ENCODE assay signal across 28 cellular contexts in genomic region chr4:13580018-13580417, GRCh38. TPM values are rescaled to one million over a fixed set of nuclear protein-coding genes. Genes with fewer than 3 reads are reported as not detected.
"Had no signal": no experiment of that assay in that cellular context is flagged by ENCODE, and none has a peak within 500 bp of the region (broad histone marks: within the 10 kb centered on the region; RNA-seq: fewer than 3 reads in every experiment).

No MANE protein-coding gene starts in this region.

- H3K27me3 Mint-ChIP-seq: activated B cell treated with CpG ODN at 0.5 μM for 24 hours; activated CD4-positive, alpha-beta T cell treated with anti-CD3 and anti-CD28 coated beads for 36 hours; activated naive CD8-positive, alpha-beta T cell; activated T-cell treated with anti-CD3 and anti-CD28 coated beads, Interleukin-2, amount 50 U/mL, for 24 hours; naive B cell had no signal

- H3K27ac Mint-ChIP-seq: activated B cell treated with CpG ODN at 0.5 μM for 24 hours; activated CD4-positive, alpha-beta T cell treated with anti-CD3 and anti-CD28 coated beads for 36 hours; activated naive CD8-positive, alpha-beta T cell; activated T-cell treated with anti-CD3 and anti-CD28 coated beads, Interleukin-2, amount 50 U/mL, for 24 hours; immature natural killer cell; naive B cell; stimulated activated effector memory CD8-positive, alpha-beta T cell treated with anti-CD3 and anti-CD28 coated beads, Interleukin-12 subunit alpha, Interleukin-12 subunit beta, amount 100 ng/mL, for 72 hours had no signal

- H3K4me3 Mint-ChIP-seq: activated B cell treated with CpG ODN at 0.5 μM for 24 hours; activated CD4-positive, alpha-beta T cell treated with anti-CD3 and anti-CD28 coated beads for 36 hours; activated naive CD8-positive, alpha-beta T cell; activated T-cell treated with anti-CD3 and anti-CD28 coated beads, Interleukin-2, amount 50 U/mL, for 24 hours; immature natural killer cell; naive B cell; stimulated activated effector memory CD8-positive, alpha-beta T cell treated with anti-CD3 and anti-CD28 coated beads, Interleukin-12 subunit alpha, Interleukin-12 subunit beta, amount 100 ng/mL, for 72 hours had no signal

- H3K27ac ChIP-seq: adrenal gland, ascending aorta, brain microvascular endothelial cell, hepatocyte, left lung, transverse colon, uterus had no signal

- DNase-seq: activated B cell treated with CpG ODN at 0.5 μM for 24 hours; activated CD4-positive, alpha-beta T cell treated with anti-CD3 and anti-CD28 coated beads for 36 hours; activated CD4-positive, alpha-beta T cell treated with anti-CD3 and anti-CD28 coated beads, Interleukin-2, amount 50 U/mL, for 4 hours; activated CD8-positive, alpha-beta memory T cell treated with anti-CD3 and anti-CD28 coated beads for 24 hours; activated CD8-positive, alpha-beta memory T cell treated with anti-CD3 and anti-CD28 coated beads, Interleukin-2, amount 50 U/mL, for 4 hours; activated naive CD4-positive, alpha-beta T cell; activated T-cell treated with anti-CD3 and anti-CD28 coated beads, Interleukin-2, amount 50 U/mL, for 24 hours; adrenal gland; brain microvascular endothelial cell; caudate nucleus; dermis blood vessel endothelial cell; effector memory CD4-positive, alpha-beta T cell; foreskin melanocyte; immature natural killer cell; left lung; naive B cell; posterior cingulate gyrus; small intestine; stimulated activated CD4-positive, alpha-beta T cell treated with anti-CD3 and anti-CD28 coated beads, Interleukin-2, amount 100 ng/mL, for 24 hours; transverse colon; uterus had no signal

- H3K4me1 Mint-ChIP-seq: activated B cell treated with CpG ODN at 0.5 μM for 24 hours; activated CD4-positive, alpha-beta T cell treated with anti-CD3 and anti-CD28 coated beads for 36 hours; naive B cell had no signal

- H3K9me3 Mint-ChIP-seq: activated B cell treated with CpG ODN at 0.5 μM for 24 hours; activated T-cell treated with anti-CD3 and anti-CD28 coated beads, Interleukin-2, amount 50 U/mL, for 24 hours; activated T-helper 2 cell treated with anti-CD3 and anti-CD28 coated beads, Interferon-gamma antibody, Interleukin-2, Interleukin-4, amounts not matched to agents 10 μg/mL and 5 μg/mL and 100 μg/mL, durations not matched to agents 14 hours and 24 hours and 36 hours; immature natural killer cell; naive B cell; stimulated activated effector memory CD8-positive, alpha-beta T cell treated with anti-CD3 and anti-CD28 coated beads, Interleukin-12 subunit alpha, Interleukin-12 subunit beta, amount 100 ng/mL, for 72 hours had no signal

RNA-seq across cellular contexts. Expression of gene NKX3-2, which starts 35.7 kb away (rescaled TPM):
- polyA plus RNA-seq: immature natural killer cell, lung, neural cell had no signal
